1 cellular context compared by ENCODE assay signal in genomic region chr19:19385900-19386339, GRCh38.
TF ChIP-seq lines count a peak whose summit lies in the region.

No MANE protein-coding gene starts in this region.

TF ChIP-seq in HCT116, 20 proteins besides CTCF, POLR2A, EP300 and RAD21 (continued from another document):
- TF ChIP-seq SP1 (IDR thresholded peaks at IDR 0.05; ENCODE audit: low read depth) (no peak), REST (IDR thresholded peaks at IDR 0.05; ENCODE audit: low read depth) (no peak), EZH2phosphoT487 (IDR thresholded peaks at IDR 0.05; ENCODE audit: borderline replicate concordance) (no peak), CBX3 (IDR thresholded peaks at IDR 0.05; ENCODE audit: low read depth) (no peak), TCF7L2 (IDR thresholded peaks at IDR 0.05; ENCODE audit: borderline replicate concordance, extremely low read depth, insufficient read depth, insufficient read length) (peak; percentile 2), YY1 (IDR thresholded peaks at IDR 0.05; ENCODE audit: extremely low read depth, insufficient replicate concordance, low read depth, low read length) (no peak), ZFX (IDR thresholded peaks at IDR 0.05) (no peak), EGR1 (IDR thresholded peaks at IDR 0.05; ENCODE audit: low read depth) (no peak)
TF ChIP-seq in HCT116: peak in this region for 2.
